ENCODE assay signal across 1 cellular context in the genomic region with DNA sequence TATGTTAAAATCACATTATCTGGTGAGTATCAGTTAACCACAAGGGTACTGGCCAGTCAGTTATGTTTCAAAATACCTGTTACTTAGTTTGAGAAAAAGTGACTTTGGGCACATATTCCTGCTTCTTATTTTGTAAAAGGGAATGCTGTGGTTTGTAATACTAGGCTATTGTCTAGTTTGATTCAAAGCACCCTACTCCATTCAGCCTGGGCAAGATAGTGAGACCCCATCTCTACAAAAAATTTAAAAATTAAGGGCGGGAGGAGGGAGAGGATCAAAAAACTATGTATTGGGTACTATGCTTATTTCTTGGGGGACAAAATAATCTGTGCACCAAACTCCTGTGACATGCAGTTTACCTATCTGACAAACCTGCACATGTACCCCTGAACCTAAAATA.
TF ChIP-seq lines count a peak whose summit lies in the region.

No MANE protein-coding gene starts in this region.

TF ChIP-seq in K562, 482 proteins besides CTCF, POLR2A, EP300 and RAD21:
- no peak for TF ChIP-seq ARID1B (IDR thresholded peaks at IDR 0.05)
- no peak for TF ChIP-seq EWSR1 (IDR thresholded peaks at IDR 0.05; ENCODE audit: borderline replicate concordance, low read depth, partially characterized antibody)
- peak; percentile 53 for TF ChIP-seq ZNF121 (CRISPR knock-in tag; conservative IDR thresholded peaks at IDR 0.05)
- TF ChIP-seq PTRF (tag; IDR thresholded peaks at IDR 0.05) = no peak
- TF ChIP-seq HMBOX1 (IDR thresholded peaks at IDR 0.05) = 0 out of 2 replicates have a peak, but pooled peaks have one; percentile 26
- no peak for TF ChIP-seq MAFF (IDR thresholded peaks at IDR 0.05; ENCODE audit: low read length)
- no peak for TF ChIP-seq TAF9B (IDR thresholded peaks at IDR 0.05; ENCODE audit: partially characterized antibody)
- no peak for TF ChIP-seq SMARCE1 (IDR thresholded peaks at IDR 0.05)
- TF ChIP-seq ZNF512 (tag; IDR thresholded peaks at IDR 0.05) = no peak
- no peak for TF ChIP-seq ZNF766 (CRISPR knock-in tag; conservative IDR thresholded peaks at IDR 0.05)
- no peak for TF ChIP-seq ZFP91 (CRISPR knock-in tag; IDR thresholded peaks at IDR 0.05)
- no peak for TF ChIP-seq SP2 (IDR thresholded peaks at IDR 0.05; ENCODE audit: extremely low read depth, low read depth, low read length, poor library complexity, severe bottlenecking)
- TF ChIP-seq MAFG (tag; conservative IDR thresholded peaks at IDR 0.05) = no peak
- no peak for TF ChIP-seq SMARCA5 (IDR thresholded peaks at IDR 0.05)
- no peak for TF ChIP-seq NFIX (CRISPR knock-in tag; IDR thresholded peaks at IDR 0.05; ENCODE audit: low read depth)
- no peak for TF ChIP-seq ZNF224 (CRISPR knock-in tag; IDR thresholded peaks at IDR 0.05)
- peak; percentile 30 for TF ChIP-seq RBM25 (IDR thresholded peaks at IDR 0.05; ENCODE audit: low read depth, low read length, severe bottlenecking)
